10 cellular contexts compared by ENCODE assay signal in genomic region chr4:158996669-158997074, GRCh38.
A peak's percentile ranks its signal among the peaks of the same experiment; 100 is the strongest.
DNase-seq lines count a peak whose midpoint lies in the region; ATAC-seq, FAIRE-seq and TF ChIP-seq lines count a peak whose summit lies in the region.
"Had no signal": no experiment of that assay in that cellular context is flagged by ENCODE, and none has a peak within 500 bp of the region (broad histone marks: within the 10 kb centered on the region; RNA-seq: fewer than 3 reads in every experiment).

No MANE protein-coding gene starts in this region.

- H3K9me3 ChIP-seq in adipocyte (ENCODE audit: control insufficient read depth, low read length) (no peaks in the 10 kb centered on the region), keratinocyte (ENCODE audit: control insufficient read depth, low read depth, low read length) (no peaks in the 10 kb centered on the region)

- peaks cover 18% of the 10 kb centered on the region for H3K4me1 ChIP-seq in adipocyte (ENCODE audit: control insufficient read depth, insufficient read depth, low read length)
- peaks cover 15% of the 10 kb centered on the region for H3K4me1 ChIP-seq in keratinocyte (ENCODE audit: control insufficient read depth, extremely low read depth, insufficient read depth, low read length)

- H3K27ac ChIP-seq in keratinocyte (ENCODE audit: control insufficient read depth, insufficient read depth, low read length) = peak overlapping the region; percentile 70
- H3K27ac ChIP-seq in caudate nucleus (ENCODE audit: low read depth, low read length) = no peak overlapping the region

- H4K20me1 ChIP-seq in keratinocyte (ENCODE audit: control insufficient read depth, extremely low read depth, insufficient read depth, low read length) = no peaks in the 10 kb centered on the region

- DNase-seq in A172 (ENCODE audit: low spot score) (peak; percentile 97), HT1080 (ENCODE audit: low read depth) (peak; percentile 99), adipocyte (ENCODE audit: low read depth) (peak; percentile 93), keratinocyte (ENCODE audit: low read depth, low spot score) (peak; percentile 76), caudate nucleus (lab: John Stamatoyannopoulos, UW) (no peak), T-helper 1 cell (no peak), NCI-H526 treated with DMSO at 0.1 percent for 48 hours (lab: John Stamatoyannopoulos, UW) (no peak)
- DNase-seq: CD4-positive, alpha-beta memory T cell; stimulated activated CD4-positive, alpha-beta T cell treated with anti-CD3 and anti-CD28 coated beads, Interleukin-4, amount 100 ng/mL, for 24 hours had no signal

- peak overlapping the region; percentile 71 for H2AFZ ChIP-seq in keratinocyte (ENCODE audit: control insufficient read depth, low read length)

- ATAC-seq in GM18858 (IDR thresholded peaks at IDR 0.05; ENCODE audit: unreplicated experiment) = no peak

- H3K4me3 ChIP-seq in adipocyte (ENCODE audit: low read length) = no peak overlapping the region
- H3K4me3 ChIP-seq in keratinocyte (ENCODE audit: control insufficient read depth in 2 of 3, extremely low read depth in 1 of 3, insufficient read depth in 2 of 3, low read depth in 1 of 3, low read length in 3 of 3) = no peak overlapping the region

- H3K79me2 ChIP-seq in keratinocyte (ENCODE audit: control insufficient read depth, insufficient read depth, low read length) = no peaks in the 10 kb centered on the region

- peak; percentile 95 for FAIRE-seq in keratinocyte (lab: Jason Lieb, UNC)

- H3K4me2 ChIP-seq in keratinocyte (ENCODE audit: control insufficient read depth, extremely low read depth, insufficient read depth, low read depth, low read length) = peak overlapping the region; percentile 34

- dilution Hi-C loops in keratinocyte (cut with MboI; ENCODE audit: extremely low pct_ligation_motif_present, low sequenced_read_pairs) = no loop called here

- TF ChIP-seq CTCF in keratinocyte (optimal IDR thresholded peaks at IDR 0.05 in 1 of 3, IDR thresholded peaks at IDR 0.05 in 1 of 3, conservative IDR thresholded peaks at IDR 0.05 in 1 of 3; ENCODE audit: extremely low read depth in 1 of 3, insufficient read depth in 2 of 3, low read length in 3 of 3) = no peak

- no peaks in the 10 kb centered on the region for H3K9me1 ChIP-seq in keratinocyte (ENCODE audit: control insufficient read depth, extremely low read depth, insufficient read depth, low read length)

- H3K27me3 ChIP-seq in adipocyte (replicated peaks; ENCODE audit: control insufficient read depth, insufficient read depth, low read length) (no peaks in the 10 kb centered on the region), keratinocyte (ENCODE audit: control insufficient read depth, extremely low read depth, insufficient read depth, low read length) (no peaks in the 10 kb centered on the region)

- H3K9ac ChIP-seq in adipocyte (ENCODE audit: low read length) = no peak overlapping the region
- peak overlapping the region; percentile 15 for H3K9ac ChIP-seq in keratinocyte (ENCODE audit: control insufficient read depth, extremely low read depth, insufficient read depth, low read length)

- H3K36me3 ChIP-seq in adipocyte (ENCODE audit: control insufficient read depth, insufficient read depth, low read length, severe bottlenecking) (no peaks in the 10 kb centered on the region), keratinocyte (ENCODE audit: control insufficient read depth in 2 of 2, extremely low read depth in 1 of 2, insufficient read depth in 2 of 2, low read length in 2 of 2) (no peaks in the 10 kb centered on the region)

Comparison
In these comparisons a context has a peak if more than half of its experiments do, and no peak if none do; other contexts are left out.
1. DNase-seq: peak in A172 (single experiment), HT1080 (single experiment), adipocyte (single experiment) and keratinocyte (single experiment); none in caudate nucleus (0 of 61), T-helper 1 cell (0 of 5) and NCI-H526 treated with DMSO at 0.1 percent for 48 hours (single experiment).